8 cellular contexts compared by ENCODE assay signal in the genomic region with DNA sequence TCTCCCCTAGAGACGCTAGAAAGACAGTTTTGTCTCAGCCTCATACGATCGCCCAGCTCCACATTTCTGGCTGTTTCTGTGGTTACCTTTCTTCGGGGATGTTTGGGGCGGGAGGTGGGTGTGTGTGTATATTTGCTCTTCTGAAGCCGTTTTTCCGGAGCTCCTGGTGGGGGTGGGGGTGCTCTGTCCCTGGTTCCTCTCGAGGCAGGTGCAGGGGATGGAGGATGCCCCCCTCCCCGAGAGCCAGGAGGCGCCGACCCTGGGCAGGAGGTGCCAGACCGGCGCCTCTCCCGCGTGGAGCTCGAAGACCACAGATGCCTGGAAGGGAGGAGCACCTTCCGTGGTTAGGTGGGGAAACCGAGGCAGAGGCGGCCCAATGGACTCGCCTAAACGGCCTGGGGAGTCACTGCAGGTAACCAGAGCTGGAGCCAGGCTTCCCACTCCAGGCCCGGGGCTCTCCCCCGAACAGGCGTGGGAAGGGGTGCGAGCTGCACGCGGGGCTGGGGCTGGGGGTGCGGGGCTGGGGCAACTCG. TPM values are rescaled to one million over a fixed set of nuclear protein-coding genes. Genes with fewer than 3 reads are reported as not detected.
DNase-seq lines count a peak whose midpoint lies in the region; ATAC-seq and TF ChIP-seq lines count a peak whose summit lies in the region.

No MANE protein-coding gene starts in this region.

- H2AK5ac ChIP-seq in mesenchymal stem cell (ENCODE audit: low read length, severe bottlenecking): peak overlapping the region; percentile 77

- no peak overlapping the region for H2BK15ac ChIP-seq in mesenchymal stem cell (ENCODE audit: low read depth, poor library complexity, severe bottlenecking)

- CTCF ChIA-PET in AG04449 (lab: Yijun Ruan, JAX): interaction anchor here (0.6 to 3.0 kb wide), 12 partner anchors 9 to 177 kb away, joined by 3 to 14 read pairs (median 5); no protein-coding TSS in a partner anchor

- intact Hi-C loops in ascending aorta (cut with DNase I): loop anchor here (1.0 to 10.0 kb wide), 6 partner anchors 17 to 510 kb away; a partner anchor contains a TSS

- H2BK120ac ChIP-seq in mesenchymal stem cell (ENCODE audit: low read depth, low read length): peak overlapping the region; percentile 50

- POLR2A ChIA-PET in AG04449 (lab: Yijun Ruan, JAX): interaction anchor here (0.7 kb wide), 1 partner anchor 25 kb away, joined by 3 read pairs; no protein-coding TSS in a partner anchor

- no peak overlapping the region for H2AFZ ChIP-seq in mesenchymal stem cell (ENCODE audit: low read depth, low read length)

- H3K9me3 ChIP-seq in HUES48 (ENCODE audit: control insufficient read depth, insufficient read depth, low read length) (no peaks in the 10 kb centered on the region), ascending aorta (no peaks in the 10 kb centered on the region), mesenchymal stem cell (ENCODE audit: control insufficient read depth, low read length) (no peaks in the 10 kb centered on the region)

- H3K4me3 ChIP-seq in AG04449 (ENCODE audit: low read depth, low read length) (peak overlapping the region; percentile 69), HUES48 (ENCODE audit: low read depth, low read length) (peak overlapping the region; percentile 55), ascending aorta (peak overlapping the region; percentile 68 to 92), mesenchymal stem cell (ENCODE audit: insufficient read depth in 1 of 2, low read depth in 1 of 2, low read length in 2 of 2) (peak overlapping the region; percentile 56 to 58), urinary bladder (ENCODE audit: low read depth, low read length) (peak overlapping the region; percentile 84)

- H3K4ac ChIP-seq in mesenchymal stem cell (ENCODE audit: low read depth in 1 of 2, low read length in 2 of 2): peak overlapping the region; percentile 93 to 95

- no peak for DNase-seq in AG04449 (ENCODE audit: low read depth, low spot score)
- DNase-seq in ascending aorta (ENCODE audit: low spot score in 2 of 2): no peak
- DNase-seq in mesenchymal stem cell: no peak
- DNase-seq in GM13977 (ENCODE audit: low spot score): no peak

- peak overlapping the region; percentile 79 to 88 for H3K18ac ChIP-seq in mesenchymal stem cell (ENCODE audit: low read depth in 1 of 2, low read length in 2 of 2)

- H3K27me3 ChIP-seq in HUES48 (ENCODE audit: control insufficient read depth, insufficient read depth, low read length) (peaks cover 39% of the 10 kb centered on the region), ascending aorta (no peaks in the 10 kb centered on the region), mesenchymal stem cell (ENCODE audit: control insufficient read depth in 1 of 2, insufficient read depth in 1 of 2, low read length in 2 of 2) (no peaks in the 10 kb centered on the region)

- no peak overlapping the region for H3K23ac ChIP-seq in mesenchymal stem cell (ENCODE audit: low read length in 2 of 2)

- peak overlapping the region; percentile 52 for H3K4me2 ChIP-seq in mesenchymal stem cell (ENCODE audit: low read length, poor library complexity, severe bottlenecking)

- no peaks in the 10 kb centered on the region for H3K36me3 ChIP-seq in HUES48 (ENCODE audit: control insufficient read depth, insufficient read depth, low read length)
- H3K36me3 ChIP-seq in ascending aorta: no peaks in the 10 kb centered on the region
- H3K36me3 ChIP-seq in mesenchymal stem cell (ENCODE audit: control insufficient read depth in 1 of 2, insufficient read depth in 2 of 2, low read depth in 1 of 2, low read length in 2 of 2): no peaks in the 10 kb centered on the region
- no peaks in the 10 kb centered on the region for H3K36me3 ChIP-seq in urinary bladder (ENCODE audit: insufficient read depth)

- peaks cover 15% of the 10 kb centered on the region for H3K4me1 ChIP-seq in HUES48 (ENCODE audit: control insufficient read depth, insufficient read depth, low read length)
- H3K4me1 ChIP-seq in ascending aorta: peaks cover 0 to 6% of the 10 kb centered on the region in 2 donors
- H3K4me1 ChIP-seq in mesenchymal stem cell (ENCODE audit: control insufficient read depth, insufficient read depth, low read depth, low read length): peaks cover 25% of the 10 kb centered on the region
- H3K4me1 ChIP-seq in urinary bladder (ENCODE audit: insufficient read depth): peaks cover 5% of the 10 kb centered on the region

- peak overlapping the region; percentile 95 for H4K8ac ChIP-seq in mesenchymal stem cell (ENCODE audit: low read length)

- peak overlapping the region in 1 of 2 experiments; percentile 64 for H3K14ac ChIP-seq in mesenchymal stem cell (ENCODE audit: low read length in 2 of 2)

- WGBS in mesenchymal stem cell: 62% methylated on average over 25 of the region's 29 CpGs
- 25% methylated on average over 29 of the region's 29 CpGs for WGBS in urinary bladder

- peaks cover 21% of the 10 kb centered on the region for H3K79me1 ChIP-seq in mesenchymal stem cell (replicated peaks; ENCODE audit: low read length, poor library complexity, severe bottlenecking)

- no peak overlapping the region for H2BK5ac ChIP-seq in mesenchymal stem cell (ENCODE audit: low read depth, low read length, poor library complexity, severe bottlenecking)

- H2BK12ac ChIP-seq in mesenchymal stem cell (ENCODE audit: low read length in 2 of 2): peak overlapping the region; percentile 90 to 91

- no peak overlapping the region for H3K27ac ChIP-seq in HUES48 (ENCODE audit: low read depth, low read length)
- H3K27ac ChIP-seq in ascending aorta: peak overlapping the region; percentile 78 to 84
- no peak overlapping the region for H3K27ac ChIP-seq in mesenchymal stem cell (ENCODE audit: low read length, poor library complexity, severe bottlenecking)
- H3K27ac ChIP-seq in urinary bladder (ENCODE audit: low read depth): no peak overlapping the region

- no peak overlapping the region for H3K9ac ChIP-seq in HUES48 (ENCODE audit: low read depth, low read length)
- H3K9ac ChIP-seq in mesenchymal stem cell (ENCODE audit: low read length): peak overlapping the region; percentile 58

- ATAC-seq in HG02870 (IDR thresholded peaks at IDR 0.05; ENCODE audit: unreplicated experiment): no peak
- no peak for ATAC-seq in HG02884 (IDR thresholded peaks at IDR 0.05; ENCODE audit: unreplicated experiment)

- no peak for TF ChIP-seq CTCF in AG04449 (IDR thresholded peaks at IDR 0.05; ENCODE audit: insufficient read depth, low read length, missing control alignments)
- TF ChIP-seq CTCF in ascending aorta (IDR thresholded peaks at IDR 0.05): no peak
- no peak for TF ChIP-seq CTCF in GM13977 (IDR thresholded peaks at IDR 0.05; ENCODE audit: extremely low read depth, insufficient read depth, missing control alignments)

- peak overlapping the region; percentile 92 for H4K91ac ChIP-seq in mesenchymal stem cell (ENCODE audit: low read length)

- in situ Hi-C loops in GM13977 (cut with MboI; ENCODE audit: low pct_unique_long_range_greater_than_20kb, low sequenced_read_pairs, unreplicated experiment): no loop called here

RNA-seq across cellular contexts. Expression of a gene that starts 0.7 kb away (rescaled TPM):
- total RNA-seq in ascending aorta: 401 TPM
- polyA plus RNA-seq in mesenchymal stem cell (2013, experiment 1 of 2): 35.6 TPM
- 36.5 TPM for polyA plus RNA-seq in mesenchymal stem cell (2013, experiment 2 of 2)
- 10.0 TPM for total RNA-seq in urinary bladder
- polyA plus RNA-seq in urinary bladder: 36.3 TPM

Comparison
In these comparisons a context has a peak if more than half of its experiments do, and no peak if none do; other contexts are left out.
1. H3K27ac ChIP-seq: peak in ascending aorta (2 of 2); none in HUES48 (single experiment), mesenchymal stem cell (single experiment) and urinary bladder (single experiment).
2. RNA of a gene that starts 0.7 kb away (total RNA-seq): 401 TPM in ascending aorta (single experiment); 10.0 TPM in urinary bladder (single experiment); every median in the first group is over 10 times any median in the second.
3. Peak in every context shown above with its lines, with median percentiles within 50 percentile points of each other: H3K4me3 ChIP-seq.